22 cellular contexts compared by ENCODE assay signal in genomic region chr9:15149450-15149849, GRCh38.
"Had no signal": no experiment of that assay in that cellular context is flagged by ENCODE, and none has a peak within 500 bp of the region (broad histone marks: within the 10 kb centered on the region; RNA-seq: fewer than 3 reads in every experiment).

No MANE protein-coding gene starts in this region.

- H3K27me3 ChIP-seq: brain microvascular endothelial cell, gastrocnemius medialis, heart right ventricle, neutrophil, sigmoid colon, thyroid gland had no signal

- H3K4me3 Mint-ChIP-seq: activated CD4-positive, alpha-beta memory T cell treated with anti-CD3 and anti-CD28 coated beads, Interleukin-2, amount 10 ng/mL, durations not matched to agents 7 days and 5 days; activated CD4-positive, alpha-beta T cell treated with anti-CD3 and anti-CD28 coated beads for 36 hours; activated naive CD8-positive, alpha-beta T cell treated with anti-CD3 and anti-CD28 coated beads, Interleukin-2, amount 10 ng/mL, durations not matched to agents 7 days and 5 days; central memory CD8-positive, alpha-beta T cell; natural killer cell; T-cell; WTC11 had no signal

- H3K36me3 Mint-ChIP-seq: activated naive CD8-positive, alpha-beta T cell treated with anti-CD3 and anti-CD28 coated beads, Interleukin-2, amount 10 ng/mL, durations not matched to agents 7 days and 5 days; natural killer cell; T-cell; WTC11 had no signal

- H3K27ac Mint-ChIP-seq: activated CD4-positive, alpha-beta memory T cell treated with anti-CD3 and anti-CD28 coated beads, Interleukin-2, amount 10 ng/mL, durations not matched to agents 7 days and 5 days; activated CD4-positive, alpha-beta T cell treated with anti-CD3 and anti-CD28 coated beads for 36 hours; activated naive CD8-positive, alpha-beta T cell treated with anti-CD3 and anti-CD28 coated beads, Interleukin-2, amount 10 ng/mL, durations not matched to agents 7 days and 5 days; activated T-helper 2 cell treated with anti-CD3 and anti-CD28 coated beads, Interferon-gamma antibody, Interleukin-2, Interleukin-4, amounts not matched to agents 10 μg/mL and 5 μg/mL and 100 μg/mL, durations not matched to agents 14 hours and 24 hours and 36 hours; natural killer cell; T-cell; WTC11 had no signal

- H3K27ac ChIP-seq: brain microvascular endothelial cell, gastrocnemius medialis, heart right ventricle, neutrophil, parathyroid adenoma, sigmoid colon, thyroid gland had no signal

- DNase-seq: activated CD4-positive, alpha-beta memory T cell treated with anti-CD3 and anti-CD28 coated beads, Interleukin-2, amount 10 ng/mL, durations not matched to agents 7 days and 5 days; activated CD4-positive, alpha-beta T cell treated with anti-CD3 and anti-CD28 coated beads for 36 hours; activated naive CD4-positive, alpha-beta T cell treated with Interleukin-2 at 50 U/mL for 16 hours; activated naive CD8-positive, alpha-beta T cell treated with anti-CD3 and anti-CD28 coated beads, Interleukin-2, amount 10 ng/mL, durations not matched to agents 7 days and 5 days; activated T-cell treated with anti-CD3 and anti-CD28 coated beads, Interleukin-2, amount 50 U/mL, for 1 hour; brain microvascular endothelial cell; effector memory CD4-positive, alpha-beta T cell; gastrocnemius medialis; heart right ventricle; natural killer cell; sigmoid colon; stimulated activated CD4-positive, alpha-beta T cell treated with anti-CD3 and anti-CD28 coated beads, Interleukin-12 subunit alpha, Interleukin-12 subunit beta, amount 100 ng/mL, for 4 hours; stimulated activated CD4-positive, alpha-beta T cell treated with anti-CD3 and anti-CD28 coated beads, Interleukin-1b, Interleukin-23, amount 100 ng/mL, for 48 hours; stimulated activated CD8-positive, alpha-beta memory T cell treated with anti-CD3 and anti-CD28 coated beads, Interleukin-4, amount 100 ng/mL, for 48 hours; stimulated activated naive CD4-positive, alpha-beta T cell; T-cell; thyroid gland had no signal

- H3K4me3 ChIP-seq: gastrocnemius medialis, heart right ventricle, sigmoid colon, thyroid gland had no signal

- H3K9me3 ChIP-seq: gastrocnemius medialis, heart right ventricle, neutrophil, sigmoid colon, thyroid gland had no signal

- H3K9me3 Mint-ChIP-seq: activated CD4-positive, alpha-beta memory T cell treated with anti-CD3 and anti-CD28 coated beads, Interleukin-2, amount 10 ng/mL, durations not matched to agents 7 days and 5 days; activated naive CD8-positive, alpha-beta T cell treated with anti-CD3 and anti-CD28 coated beads, Interleukin-2, amount 10 ng/mL, durations not matched to agents 7 days and 5 days; activated T-helper 2 cell treated with anti-CD3 and anti-CD28 coated beads, Interferon-gamma antibody, Interleukin-2, Interleukin-4, amounts not matched to agents 10 μg/mL and 5 μg/mL and 100 μg/mL, durations not matched to agents 14 hours and 24 hours and 36 hours; central memory CD8-positive, alpha-beta T cell; natural killer cell; T-cell had no signal

- H3K4me1 ChIP-seq: parathyroid adenoma, thyroid gland had no signal

- ATAC-seq: activated CD4-positive, alpha-beta T cell treated with anti-CD3 and anti-CD28 coated beads for 36 hours; gastrocnemius medialis; heart right ventricle; natural killer cell; T-cell; WTC11 had no signal

- H3K4me1 Mint-ChIP-seq: activated CD4-positive, alpha-beta memory T cell treated with anti-CD3 and anti-CD28 coated beads, Interleukin-2, amount 10 ng/mL, durations not matched to agents 7 days and 5 days; activated CD4-positive, alpha-beta T cell treated with anti-CD3 and anti-CD28 coated beads for 36 hours; activated naive CD8-positive, alpha-beta T cell treated with anti-CD3 and anti-CD28 coated beads, Interleukin-2, amount 10 ng/mL, durations not matched to agents 7 days and 5 days; central memory CD8-positive, alpha-beta T cell; natural killer cell; T-cell had no signal

- H3K36me3 ChIP-seq: brain microvascular endothelial cell, gastrocnemius medialis, heart right ventricle, neutrophil, sigmoid colon, thyroid gland had no signal
